In genomic region chrX:67545772-67546495, GRCh38 we compare ENCODE assay signal across 9 cellular contexts. TPM values are rescaled to one million over a fixed set of nuclear protein-coding genes. Genes with fewer than 3 reads are reported as not detected.
DNase-seq lines count a peak whose midpoint lies in the region; ATAC-seq, FAIRE-seq and TF ChIP-seq lines count a peak whose summit lies in the region.
"Had no signal": no experiment of that assay in that cellular context is flagged by ENCODE, and none has a peak within 500 bp of the region (broad histone marks: within the 10 kb centered on the region; RNA-seq: fewer than 3 reads in every experiment).

No MANE protein-coding gene starts in this region.

- POLR2A ChIA-PET in HepG2 (lab: Yijun Ruan, JAX): no interaction called here

- TF ChIP-seq RAD21 in HepG2 (CRISPR knock-in tag; IDR thresholded peaks at IDR 0.05): no peak

- no peaks in the 10 kb centered on the region for H3K79me2 ChIP-seq in HepG2 (ENCODE audit: insufficient read depth, low read length)

- no TSS peak for BruUV-seq in HepG2 (replicated peaks; lab: Mats Ljungman, UMichigan)

- H3K27ac ChIP-seq in HepG2 (ENCODE audit: extremely low read length, insufficient read depth, low read length): no peak overlapping the region
- peak overlapping the region in 2 of 4 donors; percentile 37 to 43 for H3K27ac ChIP-seq in tibial nerve

- H3K4me1 ChIP-seq in HepG2 (ENCODE audit: insufficient read depth, low read length) (no peaks in the 10 kb centered on the region), tibial nerve (peaks cover 0 to 16% (median 0%) of the 10 kb centered on the region in 4 donors)

- no peak overlapping the region for H2AFZ ChIP-seq in HepG2 (ENCODE audit: low read length)

- TF ChIP-seq EP300 in HepG2 (IDR thresholded peaks at IDR 0.05; ENCODE audit: low read depth in 2 of 2, low read length in 2 of 2): no peak
- TF ChIP-seq EP300 in HepG2 (CRISPR knock-in tag; IDR thresholded peaks at IDR 0.05; ENCODE audit: borderline replicate concordance): no peak
- no peak for TF ChIP-seq EP300 in tibial nerve (IDR thresholded peaks at IDR 0.05)

- no peak for FAIRE-seq in HepG2 (lab: Jason Lieb, UNC)

- peaks cover 2 to 24% of the 10 kb centered on the region in 2 experiments; a peak in 3 of 5 replicates for H3K27me3 ChIP-seq in HepG2 (ENCODE audit: control insufficient read depth in 1 of 2, insufficient read depth in 2 of 2, low read length in 2 of 2)
- H3K27me3 ChIP-seq in tibial nerve: peaks cover 0 to 50% of the 10 kb centered on the region in 2 donors

- H3K9ac ChIP-seq in HepG2 (ENCODE audit: insufficient read depth, low read depth, low read length): no peak overlapping the region

- TF ChIP-seq POLR2A in HepG2 (IDR thresholded peaks at IDR 0.05; ENCODE audit: insufficient read depth in 1 of 2, low read depth in 2 of 2, low read length in 2 of 2) (no peak), tibial nerve (IDR thresholded peaks at IDR 0.05) (no peak)

- H3K36me3 ChIP-seq in HepG2 (replicated peaks in 1 of 2; ENCODE audit: control insufficient read depth in 1 of 2, insufficient read depth in 2 of 2, low read length in 2 of 2): no peaks in the 10 kb centered on the region
- H3K36me3 ChIP-seq in tibial nerve: no peaks in the 10 kb centered on the region

- in situ Hi-C loops in HepG2 (cut with HindIII; ENCODE audit: extremely low pct_ligation_motif_present, low pct_unique_long_range_greater_than_20kb): no loop called here

- no peaks in the 10 kb centered on the region for H4K20me1 ChIP-seq in HepG2 (ENCODE audit: insufficient read depth, low read length)

- ATAC-seq in HepG2: peak; percentile 82
- no peak for ATAC-seq in GM19397 (IDR thresholded peaks at IDR 0.05; ENCODE audit: unreplicated experiment)

- TF ChIP-seq CTCF in cardiac fibroblast (IDR thresholded peaks at IDR 0.05; ENCODE audit: low read depth, low read length): no peak
- no peak for TF ChIP-seq CTCF in HepG2 (CRISPR knock-in tag; IDR thresholded peaks at IDR 0.05)
- no peak for TF ChIP-seq CTCF in tibial nerve (IDR thresholded peaks at IDR 0.05)

- peak overlapping the region; percentile 17 to 59 for H3K4me3 ChIP-seq in cardiac fibroblast (replicated peaks in 1 of 2; ENCODE audit: low read depth in 2 of 2, low read length in 2 of 2)
- peak overlapping the region in 1 of 3 experiments; percentile 40; a peak in 1 of 6 replicates for H3K4me3 ChIP-seq in HepG2 (replicated peaks in 1 of 3; ENCODE audit: insufficient read depth in 1 of 3, low read depth in 2 of 3, low read length in 3 of 3)
- H3K4me3 ChIP-seq in tibial nerve: peak overlapping the region; percentile 26 to 57 (median 32)

- intact Hi-C loops in HepG2 (cut with micrococcal nuclease; ENCODE audit: unreplicated experiment): no loop called here

- CTCF ChIA-PET in HepG2 (lab: Yijun Ruan, JAX; ENCODE audit: low intra/inter-chr PET ratio, low total read pairs): no interaction called here

- WGBS in HepG2 (ENCODE audit: low lambda C conversion rate): no CpG with 5 or more reads among the region's 46 CpGs
- whole genome bisulfite sequencing in tibial nerve, 2 donors: 53% methylated on average over 35 of the region's 46 CpGs; no CpG with 5 or more reads in 1 of the 2 donors

- peak overlapping the region; percentile 12; the same call in 1 of the 2 replicates for H3K4me2 ChIP-seq in HepG2 (ENCODE audit: low read depth, low read length)

- DNase-seq in SKM-1 (lab: John Stamatoyannopoulos, UW; ENCODE audit: unreplicated experiment) (peak; percentile 1), SKM-1 treated with dmso at 0.1 percent for 144 hours (lab: John Stamatoyannopoulos, UW; ENCODE audit: unreplicated experiment) (no peak), cardiac fibroblast (ENCODE audit: low read depth in 2 of 2) (peak in 1 of 2 donors; percentile 17), HepG2 (ENCODE audit: low spot score) (no peak), tibial nerve (ENCODE audit: low spot score in 2 of 2) (no peak), OCI-M1 (lab: John Stamatoyannopoulos, UW) (no peak), SHP77 treated with DMSO at 0.1 percent for 48 hours (lab: John Stamatoyannopoulos, UW) (no peak)
- DNase-seq: CD4-positive, alpha-beta T cell had no signal

- H3K9me3 ChIP-seq in HepG2 (ENCODE audit: low read length) (no peaks in the 10 kb centered on the region), tibial nerve (no peaks in the 10 kb centered on the region)

TF ChIP-seq in HepG2, 621 proteins besides CTCF, POLR2A, EP300 and RAD21:
- TF ChIP-seq HOXA5 (CRISPR knock-in tag; IDR thresholded peaks at IDR 0.05): no peak
- no peak for TF ChIP-seq HMG20A (CRISPR knock-in tag; IDR thresholded peaks at IDR 0.05; ENCODE audit: borderline replicate concordance)
- TF ChIP-seq HNRNPLL (IDR thresholded peaks at IDR 0.05; ENCODE audit: low read depth, low read length, poor library complexity, severe bottlenecking): peak; percentile 47
- no peak for TF ChIP-seq REPIN1 (CRISPR knock-in tag; IDR thresholded peaks at IDR 0.05; ENCODE audit: borderline replicate concordance, low read depth)
- no peak for TF ChIP-seq SNAPC5 (CRISPR knock-in tag; IDR thresholded peaks at IDR 0.05; ENCODE audit: borderline replicate concordance)
- TF ChIP-seq MLXIP (CRISPR knock-in tag; IDR thresholded peaks at IDR 0.05; ENCODE audit: borderline replicate concordance): no peak
- TF ChIP-seq HDAC2 (CRISPR knock-in tag; IDR thresholded peaks at IDR 0.05): no peak
TF ChIP-seq in HepG2: peak in this region for 1.

RNA-seq across cellular contexts. Expression of gene AR, which starts 2.1 kb away (rescaled TPM):
- total RNA-seq in HepG2 (2016; rRNA removed; fragmentation: Illumina TruSeq; extraction: Trizol) (not detected in 2 replicates), tibial nerve (10 to 100 TPM in 3 of 4 donors, 1 to 10 TPM in 1; 9.6 to 23.5 (median 14.1) TPM)
- not detected in 2 replicates for total RNA-seq in HepG2 (2016; cell fraction: cytosol; rRNA removed; fragmentation: Illumina TruSeq; extraction: Trizol; ENCODE audit: low read depth)
- not detected in 2 replicates for total RNA-seq in HepG2 (2016; cell fraction: insoluble cytoplasmic fraction; rRNA removed; fragmentation: Illumina TruSeq; extraction: Trizol)
- total RNA-seq in HepG2 (2016; cell fraction: membrane; rRNA removed; fragmentation: Illumina TruSeq; extraction: Trizol): not detected in 2 replicates
- not detected in 2 replicates for total RNA-seq in HepG2 (2016; cell fraction: nucleus; rRNA removed; fragmentation: Illumina TruSeq; extraction: Trizol)
- not detected in 2 replicates for polyA plus RNA-seq in HepG2 (2011; rRNA removed)
- not detected in 2 replicates for polyA plus RNA-seq in HepG2 (2011; cell fraction: cytosol; rRNA removed)
- not detected in 2 replicates for polyA plus RNA-seq in HepG2 (2011; cell fraction: nucleus; rRNA removed)
- not detected in 2 replicates for polyA plus RNA-seq in HepG2 (2012)
- not detected in 2 replicates for polyA plus RNA-seq in HepG2 (2016; cell fraction: cytosol; fragmentation: Illumina TruSeq; extraction: Trizol; ENCODE audit: low read depth)
- not detected in 2 replicates for polyA plus RNA-seq in HepG2 (2016; cell fraction: insoluble cytoplasmic fraction; fragmentation: Illumina TruSeq; extraction: Trizol; ENCODE audit: low read depth)
- not detected in 2 replicates for polyA plus RNA-seq in HepG2 (2016; cell fraction: membrane; fragmentation: Illumina TruSeq; extraction: Trizol; ENCODE audit: low read depth)
- not detected in 2 replicates for polyA plus RNA-seq in HepG2 (2016; cell fraction: nucleus; fragmentation: Illumina TruSeq; extraction: Trizol; ENCODE audit: insufficient read depth, low read depth)
- polyA minus RNA-seq in HepG2 (2011; rRNA and poly(A)+ RNA removed; ENCODE audit: low replicate concordance): not detected in 2 replicates
- polyA minus RNA-seq in HepG2 (2011; cell fraction: cytosol; rRNA and poly(A)+ RNA removed): not detected in 2 replicates
- polyA minus RNA-seq in HepG2 (2011; cell fraction: nucleus; rRNA and poly(A)+ RNA removed): not detected in 2 replicates
- total RNA-seq: CD4-positive, alpha-beta T cell had no signal

Comparison
In these comparisons a context has a peak if more than half of its experiments do, and no peak if none do; other contexts are left out.
1. RNA of gene AR, which starts 2.1 kb away (total RNA-seq): 9.6 to 23.5 TPM in tibial nerve; not detected in HepG2; every median in the first group is over 4 times any median in the second.